ENCODE assay signal across 1 cellular context in the genomic region with DNA sequence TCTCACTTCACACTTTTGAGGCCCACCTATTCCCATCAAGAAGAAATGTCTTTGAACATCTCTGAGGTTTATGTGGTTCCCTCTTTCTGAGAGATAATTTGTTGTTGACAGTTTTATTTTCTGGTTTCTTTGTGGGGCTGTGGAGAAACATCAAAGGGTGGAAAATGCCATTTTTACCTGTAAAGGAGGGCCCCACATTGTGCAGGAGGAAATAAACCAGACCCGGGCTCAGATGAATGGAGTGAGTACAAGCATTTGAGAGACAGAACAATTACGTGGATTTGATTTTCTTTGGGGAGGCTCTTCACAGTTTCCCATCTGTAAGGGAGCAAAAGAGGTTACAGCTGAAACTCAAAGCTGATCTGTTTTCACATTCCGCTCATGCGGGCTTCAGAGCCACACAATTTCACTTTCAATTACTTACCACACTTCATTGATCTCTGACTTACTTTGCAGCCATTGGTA.
TF ChIP-seq lines count a peak whose summit lies in the region.

No MANE protein-coding gene starts in this region.

TF ChIP-seq in IMR-90, 13 proteins besides CTCF, POLR2A, EP300 and RAD21:
- TF ChIP-seq MAZ (IDR thresholded peaks at IDR 0.05; ENCODE audit: borderline replicate concordance, low read depth, low read length): no peak
- TF ChIP-seq MXI1 (IDR thresholded peaks at IDR 0.05; ENCODE audit: borderline replicate concordance, low read depth, low read length): no peak
- no peak for TF ChIP-seq CHD1 (IDR thresholded peaks at IDR 0.05; ENCODE audit: low read depth, low read length)
- TF ChIP-seq CEBPB (IDR thresholded peaks at IDR 0.05; ENCODE audit: low read depth, low read length): no peak
- TF ChIP-seq, protein P1, sequence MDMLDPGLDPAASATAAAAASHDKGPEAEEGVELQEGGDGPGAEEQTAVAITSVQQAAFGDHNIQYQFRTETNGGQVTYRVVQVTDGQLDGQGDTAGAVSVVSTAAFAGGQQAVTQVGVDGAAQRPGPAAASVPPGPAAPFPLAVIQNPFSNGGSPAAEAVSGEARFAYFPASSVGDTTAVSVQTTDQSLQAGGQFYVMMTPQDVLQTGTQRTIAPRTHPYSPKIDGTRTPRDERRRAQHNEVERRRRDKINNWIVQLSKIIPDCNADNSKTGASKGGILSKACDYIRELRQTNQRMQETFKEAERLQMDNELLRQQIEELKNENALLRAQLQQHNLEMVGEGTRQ (IDR thresholded peaks at IDR 0.05; ENCODE audit: low read depth, low read length): no peak
- no peak for TF ChIP-seq RCOR1 (IDR thresholded peaks at IDR 0.05; ENCODE audit: insufficient replicate concordance, low read length)
- no peak for TF ChIP-seq MAFK (IDR thresholded peaks at IDR 0.05; ENCODE audit: low read depth, low read length)
- TF ChIP-seq RFX5 (IDR thresholded peaks at IDR 0.05; ENCODE audit: low read depth, low read length): no peak
